Comparison of ENCODE assay signal across 9 cellular contexts in genomic region chr7:134886353-134887057, GRCh38.
A peak's percentile ranks its signal among the peaks of the same experiment; 100 is the strongest.
DNase-seq lines count a peak whose midpoint lies in the region; ATAC-seq, FAIRE-seq and TF ChIP-seq lines count a peak whose summit lies in the region.
"Had no signal": no experiment of that assay in that cellular context is flagged by ENCODE, and none has a peak within 500 bp of the region (broad histone marks: within the 10 kb centered on the region; RNA-seq: fewer than 3 reads in every experiment).

No MANE protein-coding gene starts in this region.

- FAIRE-seq in H54 (lab: Jason Lieb, UNC) = no peak

- DNase-seq in Right ventricle myocardium inferior (ENCODE audit: missing footprints) (no peak), cardiac septum (ENCODE audit: low spot score) (no peak), brain microvascular endothelial cell (peak; percentile 77), lung (ENCODE audit: low spot score) (peak; percentile 37), aorta (peak in 1 of 2 donors; percentile 58), putamen (ENCODE audit: low spot score) (no peak), H54 (ENCODE audit: insufficient read length, low spot score) (no peak), left colon (no peak)
- DNase-seq: T-helper 17 cell had no signal

- H3K36me3 ChIP-seq in brain microvascular endothelial cell (replicated peaks) (peaks cover 19% of the 10 kb centered on the region), lung (ENCODE audit: control insufficient read depth in 2 of 2, insufficient read depth in 2 of 2, low read length in 2 of 2) (no peaks in the 10 kb centered on the region), aorta (ENCODE audit: control insufficient read depth in 1 of 2, insufficient read depth in 2 of 2, low read length in 1 of 2) (peaks cover 0 to 6% of the 10 kb centered on the region in 2 donors)

- no peak for TF ChIP-seq POLR2A in H54 (IDR thresholded peaks at IDR 0.05; ENCODE audit: low read depth, low read length)

- H3K4me3 ChIP-seq in brain microvascular endothelial cell (ENCODE audit: low read depth, low read length) (no peak overlapping the region), lung (no peak overlapping the region), aorta (ENCODE audit: low read length in 2 of 2) (no peak overlapping the region)

- WGBS in lung, 2 donors = 28 to 62% methylated on average over 8 of the region's 8 CpGs
- WGBS in aorta, 2 donors = 3 to 5% methylated on average over 8 of the region's 8 CpGs

- in situ Hi-C loops in brain microvascular endothelial cell (cut with HindIII; ENCODE audit: low pct_ligation_motif_present, low sequenced_read_pairs) = no loop called here

- no peaks in the 10 kb centered on the region for H3K9me3 ChIP-seq in lung (ENCODE audit: control insufficient read depth in 2 of 2, insufficient read depth in 1 of 2, low read length in 1 of 2)
- H3K9me3 ChIP-seq in aorta (ENCODE audit: control insufficient read depth, low read length) = no peaks in the 10 kb centered on the region

- H3K27me3 ChIP-seq in brain microvascular endothelial cell (replicated peaks) (no peaks in the 10 kb centered on the region), lung (ENCODE audit: control insufficient read depth, insufficient read depth) (no peaks in the 10 kb centered on the region), aorta (ENCODE audit: control insufficient read depth in 1 of 2, insufficient read depth in 2 of 2, low read length in 1 of 2) (no peaks in the 10 kb centered on the region)

- H3K4me1 ChIP-seq in lung (ENCODE audit: control insufficient read depth in 2 of 2, insufficient read depth in 2 of 2, low read length in 2 of 2) (peaks cover 14 to 40% of the 10 kb centered on the region in 2 donors), aorta (ENCODE audit: control insufficient read depth in 1 of 2, insufficient read depth in 2 of 2, low read length in 2 of 2) (peaks cover 9 to 14% of the 10 kb centered on the region in 2 donors)

- TF ChIP-seq CTCF in brain microvascular endothelial cell (IDR thresholded peaks at IDR 0.05; ENCODE audit: low read depth, low read length, missing control alignments) (no peak), lung (IDR thresholded peaks at IDR 0.05; ENCODE audit: control extremely low read depth, extremely low read depth) (no peak)

- intact Hi-C loops in Right ventricle myocardium inferior (cut with DNase I) (loop anchor here (5.0 kb wide), 1 partner anchor 44 kb away; no protein-coding TSS in a partner anchor), cardiac septum (cut with DNase I) (no loop called here), aorta (cut with DNase I) (loop anchor here in 1 of 2 donors (5.0 kb wide), 1 partner anchor 104 kb away; no protein-coding TSS in a partner anchor), left colon (cut with DNase I, micrococcal nuclease) (no loop called here)

- ATAC-seq in Right ventricle myocardium inferior (peak; percentile 33), lung (ENCODE audit: insufficient read depth, low FRiP score) (peak; percentile 28), aorta (ENCODE audit: low FRiP score) (peak; percentile 35), left colon (no peak)
- ATAC-seq: T-helper 17 cell had no signal

- H3K27ac ChIP-seq in brain microvascular endothelial cell (peak overlapping the region; percentile 90), lung (ENCODE audit: low read depth in 1 of 2, low read length in 1 of 2) (peak overlapping the region; percentile 37 to 96), aorta (ENCODE audit: low read depth in 1 of 2, low read length in 2 of 2) (peak overlapping the region; percentile 67 to 82)

Comparison
In these comparisons a context has a peak if more than half of its experiments do, and no peak if none do; other contexts are left out.
1. DNase-seq: peak in brain microvascular endothelial cell (single experiment) and lung (single experiment); none in Right ventricle myocardium inferior (single experiment), cardiac septum (single experiment), putamen (single experiment), H54 (single experiment) and left colon (0 of 2).
2. Peak in every context shown above with its lines, with median percentiles within 50 percentile points of each other: H3K27ac ChIP-seq.